In the genomic region with DNA sequence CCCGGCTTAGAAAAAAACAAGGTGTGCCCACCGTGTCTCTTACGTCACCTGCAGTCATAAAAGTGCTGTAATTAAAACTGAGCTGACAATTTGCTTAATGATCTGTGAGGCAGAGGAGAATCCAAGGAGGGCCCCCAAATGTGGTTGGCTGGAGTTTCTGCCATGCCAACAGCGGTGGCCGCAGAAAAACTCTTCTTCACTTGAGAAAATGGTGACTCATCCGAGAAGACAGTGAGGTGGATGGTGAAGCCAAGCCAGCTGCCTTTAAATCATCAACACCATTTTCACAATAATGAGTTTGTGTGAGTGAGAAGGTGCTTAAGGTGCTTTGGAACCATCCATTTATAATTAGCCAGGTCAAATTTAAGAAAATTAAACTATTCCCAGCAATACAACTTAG, we compare ENCODE assay signal across 30 cellular contexts.
"Had no signal": no experiment of that assay in that cellular context is flagged by ENCODE, and none has a peak within 500 bp of the region (broad histone marks: within the 10 kb centered on the region; RNA-seq: fewer than 3 reads in every experiment).

No MANE protein-coding gene starts in this region.

- H3K27ac ChIP-seq: colonic mucosa, epithelial cell of prostate, gastroesophageal sphincter, heart left ventricle, hepatocyte, ovary, psoas muscle, sigmoid colon, thoracic aorta, tibial nerve, vagina had no signal

- H3K36me3 ChIP-seq: colonic mucosa, gastroesophageal sphincter, heart left ventricle, ovary, sigmoid colon, thoracic aorta, tibial nerve, vagina had no signal

- H3K4me2 ChIP-seq: hepatocyte had no signal

- H3K4me1 ChIP-seq: colonic mucosa, gastroesophageal sphincter, heart left ventricle, psoas muscle, sigmoid colon, tibial nerve, vagina had no signal

- ATAC-seq: esophagus mucosa; gastroesophageal sphincter; heart left ventricle; left lobe of liver; naive thymus-derived CD8-positive, alpha-beta T cell; psoas muscle; right cardiac atrium; stimulated activated memory B cell treated with anti-CD40 and anti-IgM and Interleukin-4, amounts not matched to agents 10 μg/mL and 1 μg/mL and 100 μg/mL, for 72 hours; stimulated activated naive CD8-positive, alpha-beta T cell treated with anti-CD3 and anti-CD28 coated beads, Interleukin-15, Interleukin-2, amounts not matched to agents 100 U/mL and 50 U/mL, for 24 hours had no signal

- DNase-seq: colonic mucosa; effector CD8-positive, alpha-beta T cell; endodermal cell; foreskin fibroblast; heart left ventricle; kidney; mesenchymal stem cell; midbrain; naive thymus-derived CD8-positive, alpha-beta T cell; nephron progenitor cell; occipital lobe; ovary; posterior cingulate gyrus; psoas muscle; right cardiac atrium; sigmoid colon; stimulated activated CD4-positive, alpha-beta T cell treated with anti-CD3 and anti-CD28 coated beads, Interleukin-2, amount 100 ng/mL, for 24 hours; stimulated activated CD4-positive, alpha-beta T cell treated with anti-CD3 and anti-CD28 coated beads, Interleukin-4, amount 100 ng/mL, for 24 hours; stimulated activated naive CD8-positive, alpha-beta T cell treated with anti-CD3 and anti-CD28 coated beads, Interleukin-15, Interleukin-2, amounts not matched to agents 100 U/mL and 50 U/mL, for 24 hours; substantia nigra had no signal

- H3K4me3 ChIP-seq: colonic mucosa, gastroesophageal sphincter, heart left ventricle, hepatocyte, lung, ovary, psoas muscle, sigmoid colon, thoracic aorta, tibial nerve, vagina had no signal

- H3K79me2 ChIP-seq: hepatocyte had no signal

- H3K27me3 ChIP-seq: colonic mucosa, ovary, tibial nerve, vagina had no signal

- FAIRE-seq: kidney had no signal

- H2AFZ ChIP-seq: hepatocyte had no signal

- H3K9me3 ChIP-seq: colonic mucosa, gastroesophageal sphincter, heart left ventricle, ovary, psoas muscle, sigmoid colon, thoracic aorta, tibial nerve, vagina had no signal
